ENCODE assay signal across 1 cellular context in the genomic region with DNA sequence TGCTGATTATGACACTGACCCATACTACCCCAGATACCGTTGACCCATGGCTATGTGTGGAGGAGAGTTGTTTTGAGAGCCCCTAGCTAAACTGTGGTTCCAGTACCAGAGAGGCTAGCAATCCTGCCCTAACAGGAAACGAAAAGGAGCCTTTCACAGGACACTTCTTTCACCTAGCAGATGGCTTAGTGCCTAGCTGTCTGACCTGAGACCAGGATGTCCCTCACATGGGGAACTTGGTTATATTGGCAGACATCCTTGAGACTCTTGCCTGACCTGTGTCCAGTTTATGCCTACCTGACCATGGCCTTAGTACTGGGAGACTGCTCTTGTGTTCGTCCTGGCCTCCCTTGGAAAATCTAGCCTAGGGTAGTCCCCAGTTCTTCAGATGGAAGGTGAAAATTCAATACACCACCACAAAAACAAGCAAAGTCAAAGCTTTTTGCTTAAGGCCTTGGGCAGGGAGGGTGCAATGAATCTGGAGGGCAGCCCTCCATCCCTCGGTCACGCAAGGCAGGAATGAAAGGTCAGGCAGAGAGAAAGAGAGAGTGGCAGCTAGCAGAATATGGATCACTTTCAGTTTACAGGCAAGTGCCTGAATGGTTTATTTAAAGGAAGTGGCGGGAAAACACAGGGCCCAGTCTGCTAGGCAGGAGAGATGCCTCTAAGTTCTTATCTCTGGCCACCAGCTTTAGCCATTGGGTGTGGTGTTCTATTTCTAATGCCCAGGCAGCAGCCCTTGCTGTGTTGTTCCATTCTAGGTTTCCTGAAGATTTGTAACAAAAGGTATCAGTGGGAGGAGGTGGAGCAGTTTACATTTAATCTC.
TF ChIP-seq lines count a peak whose summit lies in the region.

No MANE protein-coding gene starts in this region.

TF ChIP-seq in K562, 482 proteins besides CTCF, POLR2A, EP300 and RAD21 (continued from another document and continues in another):
- TF ChIP-seq, protein P1, sequence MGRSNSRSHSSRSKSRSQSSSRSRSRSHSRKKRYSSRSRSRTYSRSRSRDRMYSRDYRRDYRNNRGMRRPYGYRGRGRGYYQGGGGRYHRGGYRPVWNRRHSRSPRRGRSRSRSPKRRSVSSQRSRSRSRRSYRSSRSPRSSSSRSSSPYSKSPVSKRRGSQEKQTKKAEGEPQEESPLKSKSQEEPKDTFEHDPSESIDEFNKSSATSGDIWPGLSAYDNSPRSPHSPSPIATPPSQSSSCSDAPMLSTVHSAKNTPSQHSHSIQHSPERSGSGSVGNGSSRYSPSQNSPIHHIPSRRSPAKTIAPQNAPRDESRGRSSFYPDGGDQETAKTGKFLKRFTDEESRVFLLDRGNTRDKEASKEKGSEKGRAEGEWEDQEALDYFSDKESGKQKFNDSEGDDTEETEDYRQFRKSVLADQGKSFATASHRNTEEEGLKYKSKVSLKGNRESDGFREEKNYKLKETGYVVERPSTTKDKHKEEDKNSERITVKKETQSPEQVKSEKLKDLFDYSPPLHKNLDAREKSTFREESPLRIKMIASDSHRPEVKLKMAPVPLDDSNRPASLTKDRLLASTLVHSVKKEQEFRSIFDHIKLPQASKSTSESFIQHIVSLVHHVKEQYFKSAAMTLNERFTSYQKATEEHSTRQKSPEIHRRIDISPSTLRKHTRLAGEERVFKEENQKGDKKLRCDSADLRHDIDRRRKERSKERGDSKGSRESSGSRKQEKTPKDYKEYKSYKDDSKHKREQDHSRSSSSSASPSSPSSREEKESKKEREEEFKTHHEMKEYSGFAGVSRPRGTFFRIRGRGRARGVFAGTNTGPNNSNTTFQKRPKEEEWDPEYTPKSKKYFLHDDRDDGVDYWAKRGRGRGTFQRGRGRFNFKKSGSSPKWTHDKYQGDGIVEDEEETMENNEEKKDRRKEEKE (IDR thresholded peaks at IDR 0.05; ENCODE audit: borderline replicate concordance in 1 of 2, control insufficient read depth in 1 of 2, low read depth in 2 of 2, low read length in 1 of 2), result 0 out of 4 replicates have a peak, but pooled peaks of 1 of the 2 experiments have one; percentile 71
- TF ChIP-seq SPI1 (IDR thresholded peaks at IDR 0.05; ENCODE audit: borderline replicate concordance, low read depth, low read length), result peak; percentile 80
- peak; percentile 79; the same call in 1 of the 2 replicates for TF ChIP-seq RNF2 (IDR thresholded peaks at IDR 0.05)
- peak; percentile 85 for TF ChIP-seq GATAD2A (IDR thresholded peaks at IDR 0.05)
- TF ChIP-seq NCOR1 (IDR thresholded peaks at IDR 0.05), result peak; percentile 91
- peak; percentile 95 for TF ChIP-seq SMARCA4 (IDR thresholded peaks at IDR 0.05)
- TF ChIP-seq ATF1 (CRISPR knock-in tag; IDR thresholded peaks at IDR 0.05), result no peak
- peak; percentile 29; the same call in 1 of the 2 replicates for TF ChIP-seq ATF1 (tag; IDR thresholded peaks at IDR 0.05)
- TF ChIP-seq, protein P2, sequence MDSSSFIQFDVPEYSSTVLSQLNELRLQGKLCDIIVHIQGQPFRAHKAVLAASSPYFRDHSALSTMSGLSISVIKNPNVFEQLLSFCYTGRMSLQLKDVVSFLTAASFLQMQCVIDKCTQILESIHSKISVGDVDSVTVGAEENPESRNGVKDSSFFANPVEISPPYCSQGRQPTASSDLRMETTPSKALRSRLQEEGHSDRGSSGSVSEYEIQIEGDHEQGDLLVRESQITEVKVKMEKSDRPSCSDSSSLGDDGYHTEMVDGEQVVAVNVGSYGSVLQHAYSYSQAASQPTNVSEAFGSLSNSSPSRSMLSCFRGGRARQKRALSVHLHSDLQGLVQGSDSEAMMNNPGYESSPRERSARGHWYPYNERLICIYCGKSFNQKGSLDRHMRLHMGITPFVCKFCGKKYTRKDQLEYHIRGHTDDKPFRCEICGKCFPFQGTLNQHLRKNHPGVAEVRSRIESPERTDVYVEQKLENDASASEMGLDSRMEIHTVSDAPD (CRISPR knock-in tag; IDR thresholded peaks at IDR 0.05), result no peak
- TF ChIP-seq, protein P3, sequence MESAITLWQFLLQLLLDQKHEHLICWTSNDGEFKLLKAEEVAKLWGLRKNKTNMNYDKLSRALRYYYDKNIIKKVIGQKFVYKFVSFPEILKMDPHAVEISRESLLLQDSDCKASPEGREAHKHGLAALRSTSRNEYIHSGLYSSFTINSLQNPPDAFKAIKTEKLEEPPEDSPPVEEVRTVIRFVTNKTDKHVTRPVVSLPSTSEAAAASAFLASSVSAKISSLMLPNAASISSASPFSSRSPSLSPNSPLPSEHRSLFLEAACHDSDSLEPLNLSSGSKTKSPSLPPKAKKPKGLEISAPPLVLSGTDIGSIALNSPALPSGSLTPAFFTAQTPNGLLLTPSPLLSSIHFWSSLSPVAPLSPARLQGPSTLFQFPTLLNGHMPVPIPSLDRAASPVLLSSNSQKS (CRISPR knock-in tag; IDR thresholded peaks at IDR 0.05), result no peak
- peak; percentile 75; the same call in 1 of the 2 replicates for TF ChIP-seq GATA2 (CRISPR knock-in tag; IDR thresholded peaks at IDR 0.05)
- TF ChIP-seq CREM (IDR thresholded peaks at IDR 0.05; ENCODE audit: low read depth), result 0 out of 2 replicates have a peak, but pooled peaks have one; percentile 39
- TF ChIP-seq CBFA2T3 (IDR thresholded peaks at IDR 0.05), result peak; percentile 94
- peak; percentile 79 for TF ChIP-seq MEF2D (tag; conservative IDR thresholded peaks at IDR 0.05; ENCODE audit: low read depth)
- peak; percentile 59 for TF ChIP-seq MEIS2 (IDR thresholded peaks at IDR 0.05; ENCODE audit: partially characterized antibody)
- no peak for TF ChIP-seq NCOA6 (IDR thresholded peaks at IDR 0.05)
- TF ChIP-seq POLR2AphosphoS5 (IDR thresholded peaks at IDR 0.05; ENCODE audit: control insufficient read depth, insufficient read depth, low read depth, low read length), result peak; percentile 91; the same call in 1 of the 2 replicates
- peak in 1 of 2 experiments; percentile 20; a peak in 1 of 4 replicates for TF ChIP-seq FOXA3 (CRISPR knock-in tag; conservative IDR thresholded peaks at IDR 0.05 in 1 of 2, IDR thresholded peaks at IDR 0.05 in 1 of 2)
- no peak for TF ChIP-seq POLR2G (IDR thresholded peaks at IDR 0.05; ENCODE audit: low read depth, low read length)
- TF ChIP-seq MTA3 (IDR thresholded peaks at IDR 0.05; ENCODE audit: borderline replicate concordance), result peak; percentile 68; the same call in 1 of the 2 replicates
- TF ChIP-seq, protein P4, sequence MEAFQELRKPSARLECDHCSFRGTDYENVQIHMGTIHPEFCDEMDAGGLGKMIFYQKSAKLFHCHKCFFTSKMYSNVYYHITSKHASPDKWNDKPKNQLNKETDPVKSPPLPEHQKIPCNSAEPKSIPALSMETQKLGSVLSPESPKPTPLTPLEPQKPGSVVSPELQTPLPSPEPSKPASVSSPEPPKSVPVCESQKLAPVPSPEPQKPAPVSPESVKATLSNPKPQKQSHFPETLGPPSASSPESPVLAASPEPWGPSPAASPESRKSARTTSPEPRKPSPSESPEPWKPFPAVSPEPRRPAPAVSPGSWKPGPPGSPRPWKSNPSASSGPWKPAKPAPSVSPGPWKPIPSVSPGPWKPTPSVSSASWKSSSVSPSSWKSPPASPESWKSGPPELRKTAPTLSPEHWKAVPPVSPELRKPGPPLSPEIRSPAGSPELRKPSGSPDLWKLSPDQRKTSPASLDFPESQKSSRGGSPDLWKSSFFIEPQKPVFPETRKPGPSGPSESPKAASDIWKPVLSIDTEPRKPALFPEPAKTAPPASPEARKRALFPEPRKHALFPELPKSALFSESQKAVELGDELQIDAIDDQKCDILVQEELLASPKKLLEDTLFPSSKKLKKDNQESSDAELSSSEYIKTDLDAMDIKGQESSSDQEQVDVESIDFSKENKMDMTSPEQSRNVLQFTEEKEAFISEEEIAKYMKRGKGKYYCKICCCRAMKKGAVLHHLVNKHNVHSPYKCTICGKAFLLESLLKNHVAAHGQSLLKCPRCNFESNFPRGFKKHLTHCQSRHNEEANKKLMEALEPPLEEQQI (IDR thresholded peaks at IDR 0.05), result peak; percentile 74
- TF ChIP-seq IRF2 (CRISPR knock-in tag; IDR thresholded peaks at IDR 0.05), result no peak
- TF ChIP-seq, protein P5, sequence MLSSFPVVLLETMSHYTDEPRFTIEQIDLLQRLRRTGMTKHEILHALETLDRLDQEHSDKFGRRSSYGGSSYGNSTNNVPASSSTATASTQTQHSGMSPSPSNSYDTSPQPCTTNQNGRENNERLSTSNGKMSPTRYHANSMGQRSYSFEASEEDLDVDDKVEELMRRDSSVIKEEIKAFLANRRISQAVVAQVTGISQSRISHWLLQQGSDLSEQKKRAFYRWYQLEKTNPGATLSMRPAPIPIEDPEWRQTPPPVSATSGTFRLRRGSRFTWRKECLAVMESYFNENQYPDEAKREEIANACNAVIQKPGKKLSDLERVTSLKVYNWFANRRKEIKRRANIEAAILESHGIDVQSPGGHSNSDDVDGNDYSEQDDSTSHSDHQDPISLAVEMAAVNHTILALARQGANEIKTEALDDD (IDR thresholded peaks at IDR 0.05), result peak; percentile 28; the same call in 1 of the 2 replicates
- peak; percentile 93 for TF ChIP-seq SOX6 (IDR thresholded peaks at IDR 0.05)
- TF ChIP-seq MEF2A (IDR thresholded peaks at IDR 0.05; ENCODE audit: control insufficient read depth, low read depth, low read length), result peak; percentile 83
- TF ChIP-seq DACH1 (IDR thresholded peaks at IDR 0.05; ENCODE audit: partially characterized antibody), result peak; percentile 16
- TF ChIP-seq POLR3A (IDR thresholded peaks at IDR 0.05; ENCODE audit: borderline replicate concordance, extremely low read depth, insufficient read depth, insufficient read length), result no peak
- no peak for TF ChIP-seq ILF3 (IDR thresholded peaks at IDR 0.05; ENCODE audit: borderline replicate concordance)
- TF ChIP-seq, protein P6, sequence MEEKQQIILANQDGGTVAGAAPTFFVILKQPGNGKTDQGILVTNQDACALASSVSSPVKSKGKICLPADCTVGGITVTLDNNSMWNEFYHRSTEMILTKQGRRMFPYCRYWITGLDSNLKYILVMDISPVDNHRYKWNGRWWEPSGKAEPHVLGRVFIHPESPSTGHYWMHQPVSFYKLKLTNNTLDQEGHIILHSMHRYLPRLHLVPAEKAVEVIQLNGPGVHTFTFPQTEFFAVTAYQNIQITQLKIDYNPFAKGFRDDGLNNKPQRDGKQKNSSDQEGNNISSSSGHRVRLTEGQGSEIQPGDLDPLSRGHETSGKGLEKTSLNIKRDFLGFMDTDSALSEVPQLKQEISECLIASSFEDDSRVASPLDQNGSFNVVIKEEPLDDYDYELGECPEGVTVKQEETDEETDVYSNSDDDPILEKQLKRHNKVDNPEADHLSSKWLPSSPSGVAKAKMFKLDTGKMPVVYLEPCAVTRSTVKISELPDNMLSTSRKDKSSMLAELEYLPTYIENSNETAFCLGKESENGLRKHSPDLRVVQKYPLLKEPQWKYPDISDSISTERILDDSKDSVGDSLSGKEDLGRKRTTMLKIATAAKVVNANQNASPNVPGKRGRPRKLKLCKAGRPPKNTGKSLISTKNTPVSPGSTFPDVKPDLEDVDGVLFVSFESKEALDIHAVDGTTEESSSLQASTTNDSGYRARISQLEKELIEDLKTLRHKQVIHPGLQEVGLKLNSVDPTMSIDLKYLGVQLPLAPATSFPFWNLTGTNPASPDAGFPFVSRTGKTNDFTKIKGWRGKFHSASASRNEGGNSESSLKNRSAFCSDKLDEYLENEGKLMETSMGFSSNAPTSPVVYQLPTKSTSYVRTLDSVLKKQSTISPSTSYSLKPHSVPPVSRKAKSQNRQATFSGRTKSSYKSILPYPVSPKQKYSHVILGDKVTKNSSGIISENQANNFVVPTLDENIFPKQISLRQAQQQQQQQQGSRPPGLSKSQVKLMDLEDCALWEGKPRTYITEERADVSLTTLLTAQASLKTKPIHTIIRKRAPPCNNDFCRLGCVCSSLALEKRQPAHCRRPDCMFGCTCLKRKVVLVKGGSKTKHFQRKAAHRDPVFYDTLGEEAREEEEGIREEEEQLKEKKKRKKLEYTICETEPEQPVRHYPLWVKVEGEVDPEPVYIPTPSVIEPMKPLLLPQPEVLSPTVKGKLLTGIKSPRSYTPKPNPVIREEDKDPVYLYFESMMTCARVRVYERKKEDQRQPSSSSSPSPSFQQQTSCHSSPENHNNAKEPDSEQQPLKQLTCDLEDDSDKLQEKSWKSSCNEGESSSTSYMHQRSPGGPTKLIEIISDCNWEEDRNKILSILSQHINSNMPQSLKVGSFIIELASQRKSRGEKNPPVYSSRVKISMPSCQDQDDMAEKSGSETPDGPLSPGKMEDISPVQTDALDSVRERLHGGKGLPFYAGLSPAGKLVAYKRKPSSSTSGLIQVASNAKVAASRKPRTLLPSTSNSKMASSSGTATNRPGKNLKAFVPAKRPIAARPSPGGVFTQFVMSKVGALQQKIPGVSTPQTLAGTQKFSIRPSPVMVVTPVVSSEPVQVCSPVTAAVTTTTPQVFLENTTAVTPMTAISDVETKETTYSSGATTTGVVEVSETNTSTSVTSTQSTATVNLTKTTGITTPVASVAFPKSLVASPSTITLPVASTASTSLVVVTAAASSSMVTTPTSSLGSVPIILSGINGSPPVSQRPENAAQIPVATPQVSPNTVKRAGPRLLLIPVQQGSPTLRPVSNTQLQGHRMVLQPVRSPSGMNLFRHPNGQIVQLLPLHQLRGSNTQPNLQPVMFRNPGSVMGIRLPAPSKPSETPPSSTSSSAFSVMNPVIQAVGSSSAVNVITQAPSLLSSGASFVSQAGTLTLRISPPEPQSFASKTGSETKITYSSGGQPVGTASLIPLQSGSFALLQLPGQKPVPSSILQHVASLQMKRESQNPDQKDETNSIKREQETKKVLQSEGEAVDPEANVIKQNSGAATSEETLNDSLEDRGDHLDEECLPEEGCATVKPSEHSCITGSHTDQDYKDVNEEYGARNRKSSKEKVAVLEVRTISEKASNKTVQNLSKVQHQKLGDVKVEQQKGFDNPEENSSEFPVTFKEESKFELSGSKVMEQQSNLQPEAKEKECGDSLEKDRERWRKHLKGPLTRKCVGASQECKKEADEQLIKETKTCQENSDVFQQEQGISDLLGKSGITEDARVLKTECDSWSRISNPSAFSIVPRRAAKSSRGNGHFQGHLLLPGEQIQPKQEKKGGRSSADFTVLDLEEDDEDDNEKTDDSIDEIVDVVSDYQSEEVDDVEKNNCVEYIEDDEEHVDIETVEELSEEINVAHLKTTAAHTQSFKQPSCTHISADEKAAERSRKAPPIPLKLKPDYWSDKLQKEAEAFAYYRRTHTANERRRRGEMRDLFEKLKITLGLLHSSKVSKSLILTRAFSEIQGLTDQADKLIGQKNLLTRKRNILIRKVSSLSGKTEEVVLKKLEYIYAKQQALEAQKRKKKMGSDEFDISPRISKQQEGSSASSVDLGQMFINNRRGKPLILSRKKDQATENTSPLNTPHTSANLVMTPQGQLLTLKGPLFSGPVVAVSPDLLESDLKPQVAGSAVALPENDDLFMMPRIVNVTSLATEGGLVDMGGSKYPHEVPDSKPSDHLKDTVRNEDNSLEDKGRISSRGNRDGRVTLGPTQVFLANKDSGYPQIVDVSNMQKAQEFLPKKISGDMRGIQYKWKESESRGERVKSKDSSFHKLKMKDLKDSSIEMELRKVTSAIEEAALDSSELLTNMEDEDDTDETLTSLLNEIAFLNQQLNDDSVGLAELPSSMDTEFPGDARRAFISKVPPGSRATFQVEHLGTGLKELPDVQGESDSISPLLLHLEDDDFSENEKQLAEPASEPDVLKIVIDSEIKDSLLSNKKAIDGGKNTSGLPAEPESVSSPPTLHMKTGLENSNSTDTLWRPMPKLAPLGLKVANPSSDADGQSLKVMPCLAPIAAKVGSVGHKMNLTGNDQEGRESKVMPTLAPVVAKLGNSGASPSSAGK (IDR thresholded peaks at IDR 0.05), result peak; percentile 70
- TF ChIP-seq CCNT2 (IDR thresholded peaks at IDR 0.05; ENCODE audit: borderline replicate concordance, extremely low read depth, insufficient read length, low read depth, low read length), result peak; percentile 65
- TF ChIP-seq PCBP2 (IDR thresholded peaks at IDR 0.05; ENCODE audit: low read depth, low read length, poor library complexity, severe bottlenecking), result no peak
